ENCODE assay signal across 24 cellular contexts in genomic region chr11:6548121-6548520, GRCh38.
"Had no signal": no experiment of that assay in that cellular context is flagged by ENCODE, and none has a peak within 500 bp of the region (broad histone marks: within the 10 kb centered on the region; RNA-seq: fewer than 3 reads in every experiment).

No MANE protein-coding gene starts in this region.

- H3K36me3 ChIP-seq: MG63, SJSA1 had no signal

- H3K4me1 ChIP-seq: SJSA1 had no signal

- H3K4me3 ChIP-seq: MG63, SJSA1, SK-N-MC had no signal

- H3K9me3 ChIP-seq: MG63, SJSA1 had no signal

- H3K27ac ChIP-seq: HL-60, SJSA1, SK-N-MC had no signal

- DNase-seq: Karpas-422, KG1, MG63, NCI-H1092, NCI-H1105 treated with DMSO at 0.1 percent for 48 hours, NCI-H1417 treated with DMSO at 0.1 percent for 48 hours, NCI-H146, NCI-H1694 treated with DMSO at 0.1 percent for 48 hours, NCI-H2029, NCI-H2081 treated with DMSO at 0.1 percent for 48 hours, NCI-H2171, NCI-H226, NCI-H446, NCI-H510A, NCI-H524 treated with DMSO at 0.1 percent for 48 hours, NCI-H69, NCI-H774, Right ventricle myocardium superior, RPMI8226, SIG-M5, SW 1271 had no signal

- H3K27me3 ChIP-seq: MG63, SJSA1 had no signal
